Comparison of ENCODE assay signal across 26 cellular contexts in the genomic region with DNA sequence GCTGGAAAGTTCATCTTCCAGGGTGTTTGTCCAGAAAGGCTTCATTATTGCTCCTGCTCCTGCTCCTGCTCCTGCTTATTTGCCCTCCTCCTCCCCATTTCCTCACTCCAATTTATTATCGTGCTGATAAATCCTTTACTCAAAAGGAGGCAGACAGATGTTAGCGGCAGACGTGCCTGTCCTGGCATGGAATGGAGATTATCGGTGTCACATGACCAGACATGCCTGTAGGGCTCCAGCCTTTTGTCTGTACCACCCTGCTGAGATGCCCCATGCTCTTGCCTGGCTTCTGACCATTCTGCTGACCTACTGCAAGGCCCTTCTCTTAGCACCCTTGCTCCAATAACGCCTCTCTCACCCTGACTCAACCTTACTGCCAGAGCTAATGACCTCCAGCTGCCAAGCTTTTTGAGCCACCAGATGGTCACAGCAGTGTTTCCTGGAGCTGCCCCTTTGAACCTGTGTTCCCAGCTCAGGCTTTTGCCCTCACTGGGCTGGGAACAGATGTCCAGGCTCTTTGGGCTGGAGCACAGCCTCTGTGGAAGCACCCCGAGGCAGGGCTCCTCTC. TPM values are rescaled to one million over a fixed set of nuclear protein-coding genes. Genes with fewer than 3 reads are reported as not detected.
"Had no signal": no experiment of that assay in that cellular context is flagged by ENCODE, and none has a peak within 500 bp of the region (broad histone marks: within the 10 kb centered on the region; RNA-seq: fewer than 3 reads in every experiment).

No MANE protein-coding gene starts in this region.

- H3K4me1 Mint-ChIP-seq: memory B cell; stimulated activated memory B cell treated with anti-CD40 and anti-IgM and Interleukin-4, amounts not matched to agents 10 μg/mL and 1 μg/mL and 100 μg/mL, for 72 hours; stimulated activated naive CD8-positive, alpha-beta T cell treated with anti-CD3 and anti-CD28 coated beads, Interleukin-15, amount 100 ng/mL, for 72 hours had no signal

- H3K4me3 ChIP-seq: dorsolateral prefrontal cortex, heart right ventricle, left lung, lower lobe of right lung, pancreas, psoas muscle, spleen, testis, tibial nerve, upper lobe of right lung, vagina had no signal

- H3K4me1 ChIP-seq: left lung, lower lobe of right lung, psoas muscle, upper lobe of right lung had no signal

- H3K36me3 ChIP-seq: heart right ventricle, left lung, lower lobe of right lung, pancreas, spleen, tibial nerve, upper lobe of right lung, vagina had no signal

- H3K36me3 Mint-ChIP-seq: memory B cell; natural killer cell treated with Interleukin-12 subunit alpha and Interleukin-12 subunit beta and Interleukin-15 and Interleukin-18, amount 100 ng/mL, for 72 hours; stimulated activated memory B cell treated with anti-CD40 and anti-IgM and Interleukin-4, amounts not matched to agents 10 μg/mL and 1 μg/mL and 100 μg/mL, for 72 hours had no signal

- H3K27ac ChIP-seq: dorsolateral prefrontal cortex, heart right ventricle, left lung, lower lobe of right lung, pancreas, psoas muscle, spleen, testis, tibial nerve, upper lobe of right lung, vagina had no signal

- H3K9me3 Mint-ChIP-seq: memory B cell; natural killer cell treated with Interleukin-12 subunit alpha and Interleukin-12 subunit beta and Interleukin-15 and Interleukin-18, amount 100 ng/mL, for 72 hours; stimulated activated memory B cell treated with anti-CD40 and anti-IgM and Interleukin-4, amounts not matched to agents 10 μg/mL and 1 μg/mL and 100 μg/mL, for 72 hours had no signal

- DNase-seq: cortex of kidney; dorsolateral prefrontal cortex; effector CD8-positive, alpha-beta T cell; heart right ventricle; hypothalamus; islet precursor cell; left lung; lower lobe of right lung; midbrain; occipital lobe; pancreas; psoas muscle; spleen; stimulated activated CD4-positive, alpha-beta T cell treated with anti-CD3 and anti-CD28 coated beads, Interleukin-15, amount 100 ng/mL, for 24 hours; stimulated activated CD4-positive, alpha-beta T cell treated with anti-CD3 and anti-CD28 coated beads, Interleukin-1b, Interleukin-23, amount 100 ng/mL, for 48 hours; stimulated activated CD4-positive, alpha-beta T cell treated with anti-CD3 and anti-CD28 coated beads, Interleukin-4, amount 100 ng/mL, for 24 hours; stimulated activated naive CD8-positive, alpha-beta T cell treated with anti-CD3 and anti-CD28 coated beads, Interleukin-15, amount 100 ng/mL, for 72 hours; testis; upper lobe of right lung had no signal

- H3K9me3 ChIP-seq: heart right ventricle, left lung, lower lobe of right lung, pancreas, psoas muscle, spleen, testis, tibial nerve, upper lobe of right lung, vagina had no signal

- H3K27me3 ChIP-seq: dorsolateral prefrontal cortex, left lung, pancreas, spleen, testis, tibial nerve, upper lobe of right lung, vagina had no signal

- H3K27ac Mint-ChIP-seq: memory B cell; natural killer cell treated with Interleukin-12 subunit alpha and Interleukin-12 subunit beta and Interleukin-15 and Interleukin-18, amount 100 ng/mL, for 72 hours; stimulated activated memory B cell treated with anti-CD40 and anti-IgM and Interleukin-4, amounts not matched to agents 10 μg/mL and 1 μg/mL and 100 μg/mL, for 72 hours had no signal

- H3K4me3 Mint-ChIP-seq: memory B cell; natural killer cell treated with Interleukin-12 subunit alpha and Interleukin-12 subunit beta and Interleukin-15 and Interleukin-18, amount 100 ng/mL, for 72 hours; stimulated activated memory B cell treated with anti-CD40 and anti-IgM and Interleukin-4, amounts not matched to agents 10 μg/mL and 1 μg/mL and 100 μg/mL, for 72 hours; stimulated activated naive CD8-positive, alpha-beta T cell treated with anti-CD3 and anti-CD28 coated beads, Interleukin-15, amount 100 ng/mL, for 72 hours had no signal

- H3K27me3 Mint-ChIP-seq: memory B cell; natural killer cell treated with Interleukin-12 subunit alpha and Interleukin-12 subunit beta and Interleukin-15 and Interleukin-18, amount 100 ng/mL, for 72 hours; stimulated activated memory B cell treated with anti-CD40 and anti-IgM and Interleukin-4, amounts not matched to agents 10 μg/mL and 1 μg/mL and 100 μg/mL, for 72 hours had no signal

RNA-seq across cellular contexts. Expression of a gene that starts 12.8 kb away (rescaled TPM):
- total RNA-seq: fibroblast of lung; glomerular endothelial cell; natural killer cell treated with Interleukin-12 subunit alpha and Interleukin-12 subunit beta and Interleukin-15 and Interleukin-18, amount 100 ng/mL, for 72 hours; psoas muscle; vagina had no signal
